ENCODE assay signal across 8 cellular contexts in genomic region chr17:67995568-67996191, GRCh38. TPM values are rescaled to one million over a fixed set of nuclear protein-coding genes. Genes with fewer than 3 reads are reported as not detected.
DNase-seq lines count a peak whose midpoint lies in the region; ATAC-seq and TF ChIP-seq lines count a peak whose summit lies in the region.

No MANE protein-coding gene starts in this region.

- peak overlapping the region; percentile 65 for H3K9ac ChIP-seq in endocrine pancreas (ENCODE audit: control insufficient read depth, insufficient read depth, low read length)

- peaks cover 39% of the 10 kb centered on the region for H3K27me3 Mint-ChIP-seq in T-helper 1 cell treated with Interleukin-12 subunit alpha and Interleukin-12 subunit beta and Interleukin-4 antibody, amounts not matched to agents 30 μg/mL and 1 μg/mL, for 36 hours (ENCODE audit: low read depth)
- peaks cover 21% of the 10 kb centered on the region for H3K27me3 Mint-ChIP-seq in type B pancreatic cell

- peak; percentile 17 for TF ChIP-seq CTCF in type B pancreatic cell (conservative IDR thresholded peaks at IDR 0.05)

- H3K4me1 Mint-ChIP-seq in T-helper 1 cell treated with Interleukin-12 subunit alpha and Interleukin-12 subunit beta and Interleukin-4 antibody, amounts not matched to agents 30 μg/mL and 1 μg/mL, for 36 hours (ENCODE audit: low read depth), result peaks cover 27% of the 10 kb centered on the region
- peaks cover 25% of the 10 kb centered on the region for H3K4me1 Mint-ChIP-seq in type B pancreatic cell (ENCODE audit: unreplicated experiment)

- H3K9me3 ChIP-seq in endocrine pancreas (ENCODE audit: control insufficient read depth, low read length), result no peaks in the 10 kb centered on the region
- no peaks in the 10 kb centered on the region for H3K9me3 ChIP-seq in muscle layer of duodenum (ENCODE audit: control insufficient read depth in 1 of 2, low read length in 2 of 2)

- peak overlapping the region; percentile 83 for H3K27ac Mint-ChIP-seq in T-helper 1 cell treated with Interleukin-12 subunit alpha and Interleukin-12 subunit beta and Interleukin-4 antibody, amounts not matched to agents 30 μg/mL and 1 μg/mL, for 36 hours
- H3K27ac Mint-ChIP-seq in type B pancreatic cell, result peak overlapping the region; percentile 68

- H3K27ac ChIP-seq in muscle layer of duodenum (ENCODE audit: low read length), result no peak overlapping the region

- H3K9me3 Mint-ChIP-seq in T-helper 1 cell treated with Interleukin-12 subunit alpha and Interleukin-12 subunit beta and Interleukin-4 antibody, amounts not matched to agents 30 μg/mL and 1 μg/mL, for 36 hours, result no peaks in the 10 kb centered on the region
- no peaks in the 10 kb centered on the region for H3K9me3 Mint-ChIP-seq in type B pancreatic cell

- no peak for ATAC-seq in HG02571 (IDR thresholded peaks at IDR 0.05; ENCODE audit: unreplicated experiment)

- H3K4me3 ChIP-seq in endocrine pancreas (ENCODE audit: control insufficient read depth, insufficient read depth, low read length) (peak overlapping the region; percentile 78), muscle layer of duodenum (ENCODE audit: low read depth in 1 of 2, low read length in 2 of 2) (peak overlapping the region; percentile 61 to 64)

- peaks cover 5% of the 10 kb centered on the region for H3K36me3 Mint-ChIP-seq in T-helper 1 cell treated with Interleukin-12 subunit alpha and Interleukin-12 subunit beta and Interleukin-4 antibody, amounts not matched to agents 30 μg/mL and 1 μg/mL, for 36 hours (ENCODE audit: low read depth)
- no peaks in the 10 kb centered on the region for H3K36me3 Mint-ChIP-seq in type B pancreatic cell

- H3K4me1 ChIP-seq in endocrine pancreas (ENCODE audit: control insufficient read depth, insufficient read depth, low read length) (no peaks in the 10 kb centered on the region), muscle layer of duodenum (ENCODE audit: control insufficient read depth in 1 of 2, insufficient read depth in 2 of 2, low read length in 2 of 2) (peaks cover 7 to 12% of the 10 kb centered on the region in 2 donors)

- DNase-seq in NCI-H510A treated with DMSO at 0.1 percent for 48 hours (lab: John Stamatoyannopoulos, UW) (peak; percentile 42), NCI-H510A (lab: John Stamatoyannopoulos, UW) (no peak), type B pancreatic cell (ENCODE audit: extremely low spot score, unreplicated experiment) (no peak), DMS153 treated with DMSO at 0.1 percent for 48 hours (lab: John Stamatoyannopoulos, UW; ENCODE audit: unreplicated experiment) (no peak)

- H3K27me3 ChIP-seq in endocrine pancreas (ENCODE audit: control insufficient read depth, insufficient read depth, low read length) (no peaks in the 10 kb centered on the region), muscle layer of duodenum (ENCODE audit: low read depth, low read length) (no peaks in the 10 kb centered on the region)

- H3K36me3 ChIP-seq in endocrine pancreas (ENCODE audit: control insufficient read depth, insufficient read depth, low read length) (no peaks in the 10 kb centered on the region), muscle layer of duodenum (ENCODE audit: control insufficient read depth in 1 of 2, insufficient read depth in 2 of 2, low read length in 2 of 2) (no peaks in the 10 kb centered on the region)

- peak overlapping the region; percentile 86 for H3K4me3 Mint-ChIP-seq in T-helper 1 cell treated with Interleukin-12 subunit alpha and Interleukin-12 subunit beta and Interleukin-4 antibody, amounts not matched to agents 30 μg/mL and 1 μg/mL, for 36 hours
- peak overlapping the region; percentile 90 for H3K4me3 Mint-ChIP-seq in type B pancreatic cell

RNA-seq across cellular contexts. Expression of gene C17orf58, which starts 0.6 kb away (rescaled TPM):
- total RNA-seq in type B pancreatic cell (ENCODE audit: low replicate concordance), result 8.1 and 8.8 TPM in 2 replicates

RNA-seq across cellular contexts. Expression of gene KPNA2, which starts 39.9 kb away (rescaled TPM):
- total RNA-seq in type B pancreatic cell (ENCODE audit: low replicate concordance), result 99.6 and 211 TPM in 2 replicates
